ENCODE assay signal across 8 cellular contexts in genomic region chr3:160564205-160564922, GRCh38. TPM values are rescaled to one million over a fixed set of nuclear protein-coding genes. Genes with fewer than 3 reads are reported as not detected.
A peak's percentile ranks its signal among the peaks of the same experiment; 100 is the strongest.
DNase-seq lines count a peak whose midpoint lies in the region; ATAC-seq and TF ChIP-seq lines count a peak whose summit lies in the region.

No MANE protein-coding gene starts in this region.

- no peak for ATAC-seq in naive thymus-derived CD4-positive, alpha-beta T cell

- peak overlapping the region; percentile 84 to 89 for H3K9ac ChIP-seq in duodenal mucosa (ENCODE audit: low read depth in 1 of 2, low read length in 2 of 2)

- H3K4me1 ChIP-seq in Peyer's patch (peaks cover 0 to 41% (median 6%) of the 10 kb centered on the region in 4 donors), duodenal mucosa (ENCODE audit: control insufficient read depth in 1 of 2, insufficient read depth in 2 of 2, low read length in 2 of 2) (peaks cover 25 to 43% of the 10 kb centered on the region in 2 donors)
- H3K4me1 ChIP-seq in naive thymus-derived CD4-positive, alpha-beta T cell (ENCODE audit: control insufficient read depth in 2 of 2, insufficient read depth in 2 of 2, low read length in 2 of 2) = peaks cover 25% of the 10 kb centered on the region in 2 donors

- peaks cover 0 to 17% (median 3%) of the 10 kb centered on the region in 11 donors for H3K9me3 Mint-ChIP-seq in naive thymus-derived CD4-positive, alpha-beta T cell

- H3K27me3 Mint-ChIP-seq in naive thymus-derived CD4-positive, alpha-beta T cell = peaks cover 0 to 2% (median 0%) of the 10 kb centered on the region in 5 donors

- peak; percentile 15 for DNase-seq in stimulated activated CD4-positive, alpha-beta T cell treated with anti-CD3 and anti-CD28 coated beads, Interleukin-1b, Interleukin-23, amount 100 ng/mL, for 48 hours
- DNase-seq in stimulated activated CD4-positive, alpha-beta T cell treated with anti-CD3 and anti-CD28 coated beads, Interleukin-4, amount 100 ng/mL, for 1 hour = no peak
- DNase-seq in Peyer's patch (peak in 1 of 3 donors; percentile 52), iPS-NIHi11 (ENCODE audit: low spot score) (no peak), cerebellum (ENCODE audit: low spot score) (no peak)
- DNase-seq in naive thymus-derived CD4-positive, alpha-beta T cell = peak in 5 of 9 donors; percentile 3 to 21 (median 4)
- DNase-seq in stimulated activated naive CD4-positive, alpha-beta T cell treated with Interleukin-2 at 50 U/mL for 16 hours (lab: John Stamatoyannopoulos, UW) = no peak

- POLR2A ChIA-PET in naive thymus-derived CD4-positive, alpha-beta T cell (lab: Charles Lee) = interaction anchor here (0.7 to 1.9 kb wide), 5 partner anchors 11 to 741 kb away, joined by 3 to 7 read pairs (median 6); partner anchors contain the start of gene TRIM59

- CTCF ChIA-PET in naive thymus-derived CD4-positive, alpha-beta T cell (lab: Charles Lee) = interaction anchor here (0.5 to 0.6 kb wide), 2 partner anchors 9 to 858 kb away, joined by 3 read pairs; no protein-coding TSS in a partner anchor

- no peak for TF ChIP-seq CTCF in Peyer's patch (IDR thresholded peaks at IDR 0.05)

- H3K9me3 ChIP-seq in Peyer's patch (no peaks in the 10 kb centered on the region), duodenal mucosa (ENCODE audit: control insufficient read depth in 1 of 2, low read length in 2 of 2) (no peaks in the 10 kb centered on the region)
- H3K9me3 ChIP-seq in naive thymus-derived CD4-positive, alpha-beta T cell (ENCODE audit: control insufficient read depth in 2 of 3, low read length in 3 of 3) = peaks cover 0 to 11% (median 0%) of the 10 kb centered on the region in 3 experiments

- H3K36me3 Mint-ChIP-seq in naive thymus-derived CD4-positive, alpha-beta T cell = peaks cover 13 to 22% (median 18%) of the 10 kb centered on the region in 5 donors

- H3K4me3 ChIP-seq in Peyer's patch (peak overlapping the region; percentile 71 to 94 (median 88)), duodenal mucosa (ENCODE audit: low read depth in 1 of 2, low read length in 2 of 2) (peak overlapping the region; percentile 82 to 90)
- H3K4me3 ChIP-seq in naive thymus-derived CD4-positive, alpha-beta T cell (ENCODE audit: low read length) = peak overlapping the region; percentile 58

- peak overlapping the region; percentile 97 to 100 (median 98) for H3K27ac ChIP-seq in Peyer's patch
- peak overlapping the region; percentile 66 for H3K27ac ChIP-seq in duodenal mucosa (ENCODE audit: low read depth, low read length)
- H3K27ac ChIP-seq in naive thymus-derived CD4-positive, alpha-beta T cell (ENCODE audit: low read depth, low read length) = peak overlapping the region; percentile 69

- no peak for TF ChIP-seq POLR2A in Peyer's patch (IDR thresholded peaks at IDR 0.05)

- intact Hi-C loops in naive thymus-derived CD4-positive, alpha-beta T cell (cut with micrococcal nuclease) = loop anchor here (2.0 to 10.0 kb wide), 9 partner anchors 14 to 1920 kb away; partner anchors contain the start of genes GFM1 (in 1 of the 2), IL12A (in 1 of the 2) and SPTSSB (in 1 of the 2)

- H3K4me3 Mint-ChIP-seq in naive thymus-derived CD4-positive, alpha-beta T cell = peak overlapping the region; percentile 86 to 98 (median 96)

- peak overlapping the region; percentile 91 to 96 (median 94) for H3K27ac Mint-ChIP-seq in naive thymus-derived CD4-positive, alpha-beta T cell

- no peaks in the 10 kb centered on the region for H3K36me3 ChIP-seq in Peyer's patch
- peaks cover 0 to 7% of the 10 kb centered on the region in 2 donors for H3K36me3 ChIP-seq in duodenal mucosa (ENCODE audit: control insufficient read depth in 1 of 2, insufficient read depth in 2 of 2, low read length in 2 of 2)
- peaks cover 0 to 3% (median 0%) of the 10 kb centered on the region in 3 experiments for H3K36me3 ChIP-seq in naive thymus-derived CD4-positive, alpha-beta T cell (ENCODE audit: control insufficient read depth in 2 of 3, insufficient read depth in 3 of 3, low read length in 3 of 3)

- H3K4me1 Mint-ChIP-seq in naive thymus-derived CD4-positive, alpha-beta T cell = peaks cover 45 to 71% (median 67%) of the 10 kb centered on the region in 7 donors

- H3K27me3 ChIP-seq in Peyer's patch (no peaks in the 10 kb centered on the region), duodenal mucosa (ENCODE audit: control insufficient read depth in 1 of 2, insufficient read depth in 2 of 2, low read length in 2 of 2) (no peaks in the 10 kb centered on the region)
- no peaks in the 10 kb centered on the region for H3K27me3 ChIP-seq in naive thymus-derived CD4-positive, alpha-beta T cell (ENCODE audit: control insufficient read depth in 2 of 2, insufficient read depth in 2 of 2, low read length in 2 of 2)

RNA-seq across cellular contexts. Expression of gene KPNA4, which starts 1.0 kb away (rescaled TPM):
- total RNA-seq in Peyer's patch (10 to 100 TPM; 15.2 to 20.5 (median 18.4) TPM), cerebellum (30.6 TPM)
- total RNA-seq in naive thymus-derived CD4-positive, alpha-beta T cell = 10 to 100 TPM; 38.3 to 55.4 (median 45.9) TPM
- polyA plus RNA-seq in naive thymus-derived CD4-positive, alpha-beta T cell = 1 to 10 TPM; 5.9 to 8.3 TPM

Comparison
In these comparisons a context has a peak if more than half of its experiments do, and no peak if none do; other contexts are left out.
1. DNase-seq: peak in stimulated activated CD4-positive, alpha-beta T cell treated with anti-CD3 and anti-CD28 coated beads, Interleukin-1b, Interleukin-23, amount 100 ng/mL, for 48 hours (single experiment) and naive thymus-derived CD4-positive, alpha-beta T cell (5 of 9); none in stimulated activated CD4-positive, alpha-beta T cell treated with anti-CD3 and anti-CD28 coated beads, Interleukin-4, amount 100 ng/mL, for 1 hour (single experiment), iPS-NIHi11 (single experiment), stimulated activated naive CD4-positive, alpha-beta T cell treated with Interleukin-2 at 50 U/mL for 16 hours (single experiment) and cerebellum (single experiment).
2. Peak in every context shown above with its lines, with median percentiles within 50 percentile points of each other: H3K27ac ChIP-seq and H3K4me3 ChIP-seq.